7 cellular contexts compared by ENCODE assay signal in the genomic region with DNA sequence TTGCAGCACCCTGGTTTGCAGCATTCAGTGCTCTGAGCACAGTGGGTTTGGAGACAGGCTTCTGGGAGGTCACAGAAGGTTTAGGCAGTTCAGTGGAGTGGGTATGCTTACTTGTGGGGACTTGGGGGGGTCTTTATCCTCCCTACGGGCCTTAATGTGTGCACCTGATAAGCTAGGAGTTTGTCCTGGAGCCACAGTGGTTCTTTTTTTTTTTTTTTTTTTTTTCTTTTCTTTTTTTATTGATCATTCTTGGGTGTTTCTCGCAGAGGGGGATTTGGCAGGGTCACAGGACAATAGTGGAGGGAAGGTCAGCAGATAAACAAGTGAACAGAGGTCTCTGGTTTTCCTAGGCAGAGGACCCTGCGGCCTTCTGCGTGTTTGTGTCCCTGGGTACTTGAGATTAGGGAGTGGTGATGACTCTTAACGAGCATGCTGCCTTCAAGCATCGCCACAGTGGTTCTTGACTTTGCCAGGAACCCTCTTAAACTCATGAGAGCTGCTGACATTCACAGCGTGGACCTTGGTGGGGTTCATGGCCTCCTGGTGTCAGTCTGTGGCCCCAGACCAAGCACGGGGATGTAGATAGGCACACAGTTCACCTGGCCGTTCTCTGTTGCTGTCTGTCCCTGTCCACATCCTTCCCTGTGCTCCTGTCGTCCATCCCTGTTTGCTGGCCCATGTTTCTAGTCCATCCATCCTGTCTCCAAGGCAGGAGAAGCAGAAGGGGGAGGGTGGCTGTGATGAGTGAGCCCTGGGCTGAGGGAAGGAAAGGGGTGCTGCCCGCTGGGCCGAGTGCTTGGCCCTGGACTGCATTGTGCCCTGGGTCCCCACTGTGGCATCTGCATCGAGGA. TPM values are rescaled to one million over a fixed set of nuclear protein-coding genes. Genes with fewer than 3 reads are reported as not detected.
DNase-seq lines count a peak whose midpoint lies in the region; TF ChIP-seq lines count a peak whose summit lies in the region.

No MANE protein-coding gene starts in this region.

- H3K27me3 ChIP-seq in iPS-20b (ENCODE audit: insufficient read depth, low read length) (no peaks in the 10 kb centered on the region), stomach (no peaks in the 10 kb centered on the region)

- 33 to 45% (median 43%) methylated on average over 11 to 13 of the region's 13 CpGs for WGBS in stomach, 5 donors

- TF ChIP-seq CTCF in HFF-Myc (IDR thresholded peaks at IDR 0.05; ENCODE audit: low read depth, low read length, missing control alignments) (no peak), stomach (IDR thresholded peaks at IDR 0.05) (no peak)

- no peaks in the 10 kb centered on the region for H3K9me3 ChIP-seq in iPS-20b (ENCODE audit: insufficient read depth, low read depth, low read length)
- no peaks in the 10 kb centered on the region for H3K9me3 ChIP-seq in stomach

- peaks cover 56% of the 10 kb centered on the region for H3K36me3 Mint-ChIP-seq in activated T-helper 2 cell treated with anti-CD3 and anti-CD28 coated beads, Interferon-gamma antibody, Interleukin-2, Interleukin-4, amounts not matched to agents 10 μg/mL and 5 μg/mL and 100 μg/mL, durations not matched to agents 14 hours and 24 hours and 36 hours (ENCODE audit: low read depth)

- H3K4me3 Mint-ChIP-seq in activated T-helper 2 cell treated with anti-CD3 and anti-CD28 coated beads, Interferon-gamma antibody, Interleukin-2, Interleukin-4, amounts not matched to agents 10 μg/mL and 5 μg/mL and 100 μg/mL, durations not matched to agents 14 hours and 24 hours and 36 hours (ENCODE audit: low read depth): peak overlapping the region; percentile 76

- H3K4me3 ChIP-seq in HFF-Myc (replicated peaks; ENCODE audit: low read depth, low read length) (peak overlapping the region; percentile 78), iPS-20b (ENCODE audit: low read length) (peak overlapping the region; percentile 25), stomach (peak overlapping the region in 3 of 4 donors; percentile 86 to 96 (median 88))

- H3K4me1 Mint-ChIP-seq in activated T-helper 2 cell treated with anti-CD3 and anti-CD28 coated beads, Interferon-gamma antibody, Interleukin-2, Interleukin-4, amounts not matched to agents 10 μg/mL and 5 μg/mL and 100 μg/mL, durations not matched to agents 14 hours and 24 hours and 36 hours (ENCODE audit: low read depth): peaks cover 73% of the 10 kb centered on the region

- peak overlapping the region; percentile 21; the same call in 1 of the 2 replicates for H3K9ac ChIP-seq in iPS-20b (ENCODE audit: low read depth, low read length)

- no peaks in the 10 kb centered on the region for H3K27me3 Mint-ChIP-seq in activated T-helper 2 cell treated with anti-CD3 and anti-CD28 coated beads, Interferon-gamma antibody, Interleukin-2, Interleukin-4, amounts not matched to agents 10 μg/mL and 5 μg/mL and 100 μg/mL, durations not matched to agents 14 hours and 24 hours and 36 hours (ENCODE audit: low read depth)

- no peaks in the 10 kb centered on the region for H3K9me3 Mint-ChIP-seq in activated T-helper 2 cell treated with anti-CD3 and anti-CD28 coated beads, Interferon-gamma antibody, Interleukin-2, Interleukin-4, amounts not matched to agents 10 μg/mL and 5 μg/mL and 100 μg/mL, durations not matched to agents 14 hours and 24 hours and 36 hours

- TF ChIP-seq POLR2A in stomach (IDR thresholded peaks at IDR 0.05): no peak

- no peak for TF ChIP-seq EP300 in stomach (IDR thresholded peaks at IDR 0.05)

- peaks cover 55% of the 10 kb centered on the region for H3K36me3 ChIP-seq in iPS-20b (ENCODE audit: insufficient read depth, low read depth, low read length)
- peaks cover 9 to 21% (median 16%) of the 10 kb centered on the region in 4 donors for H3K36me3 ChIP-seq in stomach

- intact Hi-C loops in activated T-helper 2 cell treated with anti-CD3 and anti-CD28 coated beads, Interferon-gamma antibody, Interleukin-2, Interleukin-4, amounts not matched to agents 10 μg/mL and 5 μg/mL and 100 μg/mL, durations not matched to agents 14 hours and 24 hours and 36 hours (cut with micrococcal nuclease): loop anchor here (10.0 kb wide), 1 partner anchor 517 kb away; a partner anchor contains a TSS
- intact Hi-C loops in stomach (cut with DNase I; ENCODE audit: low total_unique reads): no loop called here

- DNase-seq in HFF-Myc (ENCODE audit: extremely low read depth, low read depth): no peak
- no peak for DNase-seq in activated T-helper 2 cell treated with anti-CD3 and anti-CD28 coated beads, Interferon-gamma antibody, Interleukin-2, Interleukin-4, amounts not matched to agents 10 μg/mL and 5 μg/mL and 100 μg/mL, durations not matched to agents 14 hours and 24 hours and 36 hours (ENCODE audit: low spot score)
- no peak for DNase-seq in stomach
- DNase-seq in NCI-H1417 treated with DMSO at 0.1 percent for 48 hours (lab: John Stamatoyannopoulos, UW): no peak
- DNase-seq in germinal center (ENCODE audit: low spot score): no peak
- DNase-seq in NCI-H2196 treated with DMSO at 0.1 percent for 48 hours (lab: John Stamatoyannopoulos, UW; ENCODE audit: unreplicated experiment): no peak

- H3K4me1 ChIP-seq in iPS-20b (ENCODE audit: insufficient read depth, low read length): peaks cover 28% of the 10 kb centered on the region
- peaks cover 74 to 80% (median 76%) of the 10 kb centered on the region in 4 donors for H3K4me1 ChIP-seq in stomach

- H3K27ac ChIP-seq in iPS-20b (ENCODE audit: low read length) (no peak overlapping the region), stomach (peak overlapping the region; percentile 81 to 99 (median 97))

- peak overlapping the region; percentile 41 for H3K27ac Mint-ChIP-seq in activated T-helper 2 cell treated with anti-CD3 and anti-CD28 coated beads, Interferon-gamma antibody, Interleukin-2, Interleukin-4, amounts not matched to agents 10 μg/mL and 5 μg/mL and 100 μg/mL, durations not matched to agents 14 hours and 24 hours and 36 hours

RNA-seq across cellular contexts. Expression of a gene that starts 2.7 kb away (rescaled TPM):
- 98.5 and 104 TPM in 2 replicates for total RNA-seq in activated T-helper 2 cell treated with anti-CD3 and anti-CD28 coated beads, Interferon-gamma antibody, Interleukin-2, Interleukin-4, amounts not matched to agents 10 μg/mL and 5 μg/mL and 100 μg/mL, durations not matched to agents 14 hours and 24 hours and 36 hours
- total RNA-seq in stomach: 100 to 1,000 TPM in 1 of 5 donors, 10 to 100 TPM in 4; 30.0 to 115 (median 71.2) TPM
- polyA plus RNA-seq in stomach: 10 to 100 TPM; 69.8 to 73.9 (median 71.7) TPM

RNA-seq across cellular contexts. Expression of a gene that starts 23.6 kb away (rescaled TPM):
- total RNA-seq in activated T-helper 2 cell treated with anti-CD3 and anti-CD28 coated beads, Interferon-gamma antibody, Interleukin-2, Interleukin-4, amounts not matched to agents 10 μg/mL and 5 μg/mL and 100 μg/mL, durations not matched to agents 14 hours and 24 hours and 36 hours: 50.1 and 50.4 TPM in 2 replicates
- 10 to 100 TPM in 4 of 5 donors, not detected in 1; 10.3 to 47.8 (median 28.9) TPM for total RNA-seq in stomach
- polyA plus RNA-seq in stomach: 10 to 100 TPM; 31.6 to 53.7 (median 39.2) TPM

RNA-seq across cellular contexts. Expression of a gene that starts 26.4 kb away (rescaled TPM):
- 0.69 TPM in 1 of 2 replicates, not detected in the other for total RNA-seq in activated T-helper 2 cell treated with anti-CD3 and anti-CD28 coated beads, Interferon-gamma antibody, Interleukin-2, Interleukin-4, amounts not matched to agents 10 μg/mL and 5 μg/mL and 100 μg/mL, durations not matched to agents 14 hours and 24 hours and 36 hours
- total RNA-seq in stomach: 1 to 10 TPM in 2 of 5 donors, not detected in 3; 2.9 to 8.1 TPM
- 10 to 100 TPM in 1 of 3 donors, 1 to 10 TPM in 1, not detected in 1; 2.8 to 10.1 TPM for polyA plus RNA-seq in stomach

RNA-seq across cellular contexts. Expression of a gene that starts 48.6 kb away (rescaled TPM):
- not detected in 2 replicates for total RNA-seq in activated T-helper 2 cell treated with anti-CD3 and anti-CD28 coated beads, Interferon-gamma antibody, Interleukin-2, Interleukin-4, amounts not matched to agents 10 μg/mL and 5 μg/mL and 100 μg/mL, durations not matched to agents 14 hours and 24 hours and 36 hours
- total RNA-seq in stomach: not detected
- not detected for polyA plus RNA-seq in stomach

RNA-seq across cellular contexts. Expression of a gene that starts 50.7 kb away (rescaled TPM):
- 257 and 267 TPM in 2 replicates for total RNA-seq in activated T-helper 2 cell treated with anti-CD3 and anti-CD28 coated beads, Interferon-gamma antibody, Interleukin-2, Interleukin-4, amounts not matched to agents 10 μg/mL and 5 μg/mL and 100 μg/mL, durations not matched to agents 14 hours and 24 hours and 36 hours
- total RNA-seq in stomach: 100 to 1,000 TPM in 2 of 5 donors, 10 to 100 TPM in 2, 1 to 10 TPM in 1; 4.9 to 258 (median 46.0) TPM
- 10 to 100 TPM; 33.1 to 74.6 (median 71.6) TPM for polyA plus RNA-seq in stomach

Comparison
In these comparisons a context has a peak if more than half of its experiments do, and no peak if none do; other contexts are left out.
1. H3K4me3 ChIP-seq: peak in every context shown above with its lines; median percentile 88 in stomach; 78 in HFF-Myc; 25 in iPS-20b.